21 cellular contexts compared by ENCODE assay signal in the genomic region with DNA sequence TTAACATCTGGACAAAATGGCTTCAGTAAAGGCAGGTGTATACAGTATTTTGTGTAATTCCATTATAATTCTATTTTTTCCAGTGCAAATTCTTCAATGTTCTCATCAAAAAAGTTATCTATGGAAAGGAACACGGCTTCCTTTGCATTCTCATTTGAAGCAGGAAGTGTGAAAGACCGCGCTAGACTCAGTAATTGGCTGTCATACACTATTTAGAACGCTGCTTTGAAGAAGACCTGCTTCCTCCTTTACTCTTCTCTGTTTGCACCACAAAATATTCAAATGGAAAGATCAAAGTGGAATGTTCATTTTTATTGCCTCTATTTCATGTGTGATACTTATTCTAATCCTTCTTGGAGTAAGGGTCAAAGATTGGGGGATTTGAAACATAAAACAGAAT.
DNase-seq lines count a peak whose midpoint lies in the region; ATAC-seq and TF ChIP-seq lines count a peak whose summit lies in the region.
"Had no signal": no experiment of that assay in that cellular context is flagged by ENCODE, and none has a peak within 500 bp of the region (broad histone marks: within the 10 kb centered on the region; RNA-seq: fewer than 3 reads in every experiment).

No MANE protein-coding gene starts in this region.

- no peaks in the 10 kb centered on the region for H3K9me3 Mint-ChIP-seq in type B pancreatic cell
- peaks cover 0 to 5% of the 10 kb centered on the region in 2 donors for H3K9me3 Mint-ChIP-seq in effector memory CD8-positive, alpha-beta T cell

- TF ChIP-seq CTCF in OCI-LY3 (IDR thresholded peaks at IDR 0.05; ENCODE audit: low read depth, low read length) (no peak), type B pancreatic cell (conservative IDR thresholded peaks at IDR 0.05) (no peak)

- peaks cover 22% of the 10 kb centered on the region for H3K4me1 Mint-ChIP-seq in type B pancreatic cell (ENCODE audit: unreplicated experiment)
- no peaks in the 10 kb centered on the region for H3K4me1 Mint-ChIP-seq in effector memory CD8-positive, alpha-beta T cell (ENCODE audit: low read depth in 2 of 2)
- H3K4me1 Mint-ChIP-seq: CD14-positive monocyte; CD4-positive, alpha-beta memory T cell had no signal

- ATAC-seq in effector memory CD8-positive, alpha-beta T cell (replicated peaks): no peak
- ATAC-seq: A549, HCT116 had no signal

- H3K4me2 ChIP-seq in OCI-LY3 (ENCODE audit: low read length): peak overlapping the region; percentile 39
- H3K4me2 ChIP-seq: A549, BLaER1 had no signal

- no peak overlapping the region for H3K4me3 Mint-ChIP-seq in type B pancreatic cell
- no peak overlapping the region for H3K4me3 Mint-ChIP-seq in effector memory CD8-positive, alpha-beta T cell
- H3K4me3 Mint-ChIP-seq: CD14-positive monocyte; CD4-positive, alpha-beta memory T cell; HFFc6 had no signal

- no peak overlapping the region for H3K9ac ChIP-seq in OCI-LY3 (ENCODE audit: low read length)
- H3K9ac ChIP-seq: BLaER1 had no signal

- no peaks in the 10 kb centered on the region for H4K20me1 ChIP-seq in OCI-LY3 (ENCODE audit: insufficient read depth, low read length)
- H4K20me1 ChIP-seq: BLaER1 had no signal

- H3K9me3 ChIP-seq in OCI-LY3 (ENCODE audit: insufficient read depth, low read length): no peaks in the 10 kb centered on the region
- H3K9me3 ChIP-seq: A549, BLaER1 had no signal

- H3K27ac ChIP-seq in OCI-LY3 (ENCODE audit: low read length): 0 out of 2 replicates have a peak overlapping the region, but pooled peaks have one; percentile 17
- H3K27ac ChIP-seq in epithelial cell of prostate: peak overlapping the region; percentile 9
- H3K27ac ChIP-seq: 22Rv1, A549, BLaER1, HL-60 had no signal

- H2AFZ ChIP-seq in OCI-LY3 (ENCODE audit: low read depth, low read length): peak overlapping the region; percentile 79

- H3K79me2 ChIP-seq in OCI-LY3 (ENCODE audit: low read length): no peaks in the 10 kb centered on the region

- H3K27me3 Mint-ChIP-seq in type B pancreatic cell: no peaks in the 10 kb centered on the region
- H3K27me3 Mint-ChIP-seq in effector memory CD8-positive, alpha-beta T cell: no peaks in the 10 kb centered on the region
- H3K27me3 Mint-ChIP-seq: CD4-positive, alpha-beta memory T cell had no signal

- H3K27me3 ChIP-seq in OCI-LY3 (ENCODE audit: low read depth, low read length): no peaks in the 10 kb centered on the region
- H3K27me3 ChIP-seq: BLaER1 had no signal

- no peaks in the 10 kb centered on the region for H3K36me3 Mint-ChIP-seq in type B pancreatic cell
- no peaks in the 10 kb centered on the region for H3K36me3 Mint-ChIP-seq in effector memory CD8-positive, alpha-beta T cell (ENCODE audit: insufficient read depth)
- H3K36me3 Mint-ChIP-seq: CD14-positive monocyte; CD4-positive, alpha-beta memory T cell had no signal

- no peaks in the 10 kb centered on the region for H3K36me3 ChIP-seq in OCI-LY3 (replicated peaks; ENCODE audit: low read depth, low read length)
- H3K36me3 ChIP-seq: BLaER1 had no signal

- peak overlapping the region; percentile 14 for H3K27ac Mint-ChIP-seq in type B pancreatic cell
- H3K27ac Mint-ChIP-seq in effector memory CD8-positive, alpha-beta T cell: no peak overlapping the region
- H3K27ac Mint-ChIP-seq: CD14-positive monocyte; CD4-positive, alpha-beta memory T cell; HFFc6 had no signal

- DNase-seq in NOMO-1 treated with DMSO at 0.1 percent for 48 hours (lab: John Stamatoyannopoulos, UW; ENCODE audit: unreplicated experiment) (peak; percentile 40), NOMO-1 treated with dmso at 0.1 percent for 144 hours (lab: John Stamatoyannopoulos, UW; ENCODE audit: unreplicated experiment) (no peak), epithelial cell of prostate (ENCODE audit: low read depth, low spot score) (no peak), type B pancreatic cell (ENCODE audit: extremely low spot score, unreplicated experiment) (no peak), T-helper 2 cell (no peak), NCI-H2171 (lab: John Stamatoyannopoulos, UW) (no peak)
- no peak for DNase-seq in effector memory CD8-positive, alpha-beta T cell
- DNase-seq: CD4-positive, alpha-beta memory T cell; DMS153; DMS79; GDM1; GOT3; H7; HFFc6 had no signal

- H3K4me1 ChIP-seq in OCI-LY3 (ENCODE audit: low read length): peaks cover 12% of the 10 kb centered on the region
- H3K4me1 ChIP-seq: A549, BLaER1 had no signal

- H3K4me3 ChIP-seq in OCI-LY3 (ENCODE audit: low read length): 0 out of 2 replicates have a peak overlapping the region, but pooled peaks have one; percentile 0
- H3K4me3 ChIP-seq: A549, BLaER1 had no signal
